10 cellular contexts compared by ENCODE assay signal in genomic region chr15:57395292-57395691, GRCh38. TPM values are rescaled to one million over a fixed set of nuclear protein-coding genes. Genes with fewer than 3 reads are reported as not detected.
DNase-seq lines count a peak whose midpoint lies in the region; TF ChIP-seq lines count a peak whose summit lies in the region.
"Had no signal": no experiment of that assay in that cellular context is flagged by ENCODE, and none has a peak within 500 bp of the region (broad histone marks: within the 10 kb centered on the region; RNA-seq: fewer than 3 reads in every experiment).

No MANE protein-coding gene starts in this region.

- POLR2A ChIA-PET in activated CD4-positive, alpha-beta T cell treated with anti-CD3 and anti-CD28 coated beads, Interleukin-2, amount 10 ng/mL, durations not matched to agents 7 days and 5 days (lab: Charles Lee) = no interaction called here

- H3K4me3 Mint-ChIP-seq in activated CD4-positive, alpha-beta T cell treated with anti-CD3 and anti-CD28 coated beads, Interleukin-2, amount 10 ng/mL, durations not matched to agents 7 days and 5 days = no peak overlapping the region
- H3K4me3 Mint-ChIP-seq: nephron had no signal

- no peaks in the 10 kb centered on the region for H3K36me3 ChIP-seq in GM06990 (ENCODE audit: control insufficient read depth, insufficient read depth, low read length)
- no peaks in the 10 kb centered on the region for H3K36me3 ChIP-seq in osteoblast (ENCODE audit: insufficient read depth, low read length)

- H3K4me3 ChIP-seq in GM06990 (replicated peaks; ENCODE audit: low read depth, low read length) (no peak overlapping the region), osteoblast (ENCODE audit: insufficient read depth, low read length) (no peak overlapping the region)

- CTCF ChIA-PET in activated CD4-positive, alpha-beta T cell treated with anti-CD3 and anti-CD28 coated beads, Interleukin-2, amount 10 ng/mL, durations not matched to agents 7 days and 5 days (lab: Charles Lee) = no interaction called here

- H3K27me3 ChIP-seq in GM06990 (replicated peaks; ENCODE audit: control insufficient read depth, insufficient read depth, low read length) (peaks cover 1% of the 10 kb centered on the region; the same call in 1 of the 2 replicates), osteoblast (ENCODE audit: insufficient read depth, low read length) (no peaks in the 10 kb centered on the region)

- no peak for TF ChIP-seq CTCF in GM06990 (IDR thresholded peaks at IDR 0.05; ENCODE audit: insufficient read depth, low read length, poor library complexity, severe bottlenecking)
- no peak for TF ChIP-seq CTCF in osteoblast (IDR thresholded peaks at IDR 0.05; ENCODE audit: extremely low read depth, low read depth, low read length)

- peak overlapping the region; percentile 53 for H3K4me2 ChIP-seq in osteoblast (ENCODE audit: insufficient read depth, low read length)

- no peaks in the 10 kb centered on the region for H3K9me3 ChIP-seq in osteoblast (ENCODE audit: low read depth, low read length)

- H3K79me2 ChIP-seq in osteoblast (ENCODE audit: insufficient read depth, low read length) = no peaks in the 10 kb centered on the region

- no peaks in the 10 kb centered on the region for H3K36me3 Mint-ChIP-seq in activated CD4-positive, alpha-beta T cell treated with anti-CD3 and anti-CD28 coated beads, Interleukin-2, amount 10 ng/mL, durations not matched to agents 7 days and 5 days (ENCODE audit: low read depth)

- no peak overlapping the region for H3K27ac Mint-ChIP-seq in activated CD4-positive, alpha-beta T cell treated with anti-CD3 and anti-CD28 coated beads, Interleukin-2, amount 10 ng/mL, durations not matched to agents 7 days and 5 days

- no peaks in the 10 kb centered on the region for H3K9me3 Mint-ChIP-seq in activated CD4-positive, alpha-beta T cell treated with anti-CD3 and anti-CD28 coated beads, Interleukin-2, amount 10 ng/mL, durations not matched to agents 7 days and 5 days
- H3K9me3 Mint-ChIP-seq: nephron had no signal

- DNase-seq in GM06990 (ENCODE audit: extremely low read depth, insufficient read length) (peak; percentile 2), NCI-H226 (peak; percentile 86), epithelial cell of prostate (ENCODE audit: low read depth, low spot score) (peak; percentile 24), osteoblast (ENCODE audit: insufficient read length, low spot score, missing footprints) (no peak), GDM1 (lab: John Stamatoyannopoulos, UW) (no peak), middle frontal gyrus (ENCODE audit: extremely low spot score, low spot score) (no peak), NCI-H2196 (lab: John Stamatoyannopoulos, UW; ENCODE audit: unreplicated experiment) (no peak)
- DNase-seq in activated CD4-positive, alpha-beta T cell treated with anti-CD3 and anti-CD28 coated beads, Interleukin-2, amount 10 ng/mL, durations not matched to agents 7 days and 5 days = no peak

- H3K4me1 Mint-ChIP-seq in activated CD4-positive, alpha-beta T cell treated with anti-CD3 and anti-CD28 coated beads, Interleukin-2, amount 10 ng/mL, durations not matched to agents 7 days and 5 days = no peaks in the 10 kb centered on the region

- H3K4me1 ChIP-seq in osteoblast (ENCODE audit: insufficient read depth, low read length) = peaks cover 10% of the 10 kb centered on the region

- H4K20me1 ChIP-seq in osteoblast (ENCODE audit: insufficient read depth, low read length) = no peaks in the 10 kb centered on the region

- H2AFZ ChIP-seq in osteoblast (ENCODE audit: low read length) = no peak overlapping the region

- peaks cover 8% of the 10 kb centered on the region for H3K27me3 Mint-ChIP-seq in activated CD4-positive, alpha-beta T cell treated with anti-CD3 and anti-CD28 coated beads, Interleukin-2, amount 10 ng/mL, durations not matched to agents 7 days and 5 days

- H3K27ac ChIP-seq in epithelial cell of prostate = no peak overlapping the region
- no peak overlapping the region for H3K27ac ChIP-seq in osteoblast (ENCODE audit: low read depth, low read length)

RNA-seq across cellular contexts. Expression of gene CGNL1, which starts 19.0 kb away (rescaled TPM):
- total RNA-seq in osteoblast = 1.1 and 1.5 TPM in 2 replicates
- not detected for total RNA-seq in activated CD4-positive, alpha-beta T cell treated with anti-CD3 and anti-CD28 coated beads, Interleukin-2, amount 10 ng/mL, durations not matched to agents 7 days and 5 days
- total RNA-seq: T-helper 2 cell treated with Interferon-gamma antibody and Interleukin-4, amounts not matched to agents 100 ng/mL and 5 ng/mL, for 36 hours had no signal

Comparison
In these comparisons a context has a peak if more than half of its experiments do, and no peak if none do; other contexts are left out.
1. DNase-seq: peak in GM06990 (single experiment), NCI-H226 (single experiment) and epithelial cell of prostate (single experiment); none in osteoblast (single experiment), GDM1 (single experiment), activated CD4-positive, alpha-beta T cell treated with anti-CD3 and anti-CD28 coated beads, Interleukin-2, amount 10 ng/mL, durations not matched to agents 7 days and 5 days (single experiment), middle frontal gyrus (single experiment) and NCI-H2196 (single experiment).